In genomic region chr1:224894915-224895314, GRCh38 we compare ENCODE assay signal across 9 cellular contexts. TPM values are rescaled to one million over a fixed set of nuclear protein-coding genes. Genes with fewer than 3 reads are reported as not detected.
DNase-seq lines count a peak whose midpoint lies in the region; ATAC-seq, FAIRE-seq and TF ChIP-seq lines count a peak whose summit lies in the region.
"Had no signal": no experiment of that assay in that cellular context is flagged by ENCODE, and none has a peak within 500 bp of the region (broad histone marks: within the 10 kb centered on the region; RNA-seq: fewer than 3 reads in every experiment).

No MANE protein-coding gene starts in this region.

- in situ Hi-C loops in GM13977 (cut with MboI; ENCODE audit: low pct_unique_long_range_greater_than_20kb, low sequenced_read_pairs, unreplicated experiment), result no loop called here

- no TSS peak for BruUV-seq in A673 (replicated peaks; lab: Mats Ljungman, UMichigan)
- BruUV-seq in PC-3 (replicated peaks; lab: Mats Ljungman, UMichigan), result no TSS peak

- ATAC-seq in PC-3, result peak; percentile 72
- no peak for ATAC-seq in GM18907 (IDR thresholded peaks at IDR 0.05; ENCODE audit: unreplicated experiment)

- H3K9me3 ChIP-seq in A673 (ENCODE audit: low read depth, low read length, poor library complexity, severe bottlenecking), result no peaks in the 10 kb centered on the region
- H3K9me3 ChIP-seq in PC-3 (ENCODE audit: low read length), result no peaks in the 10 kb centered on the region
- no peaks in the 10 kb centered on the region for H3K9me3 ChIP-seq in ovary

- H3K36me3 ChIP-seq in A673 (ENCODE audit: insufficient read depth, low read length, poor library complexity, severe bottlenecking) (no peaks in the 10 kb centered on the region), PC-3 (ENCODE audit: low read depth, low read length) (no peaks in the 10 kb centered on the region), ovary (no peaks in the 10 kb centered on the region)

- H3K9ac ChIP-seq in PC-3 (ENCODE audit: low read length), result no peak overlapping the region

- no peaks in the 10 kb centered on the region for H3K4me1 ChIP-seq in A673 (ENCODE audit: insufficient read depth, low read length, poor library complexity, severe bottlenecking)
- no peaks in the 10 kb centered on the region for H3K4me1 ChIP-seq in PC-3 (ENCODE audit: insufficient read depth, low read length)
- no peaks in the 10 kb centered on the region for H3K4me1 ChIP-seq in ovary (ENCODE audit: insufficient read depth)

- no peaks in the 10 kb centered on the region for H3K79me2 ChIP-seq in PC-3 (ENCODE audit: low read length)

- TF ChIP-seq POLR2A in ovary (IDR thresholded peaks at IDR 0.05), result no peak

- H3K4me3 ChIP-seq in A673 (ENCODE audit: low read depth, low read length, poor library complexity, severe bottlenecking) (no peak overlapping the region), PC-3 (ENCODE audit: low read length) (no peak overlapping the region), fibroblast of villous mesenchyme (ENCODE audit: low read depth, low read length) (no peak overlapping the region), ovary (no peak overlapping the region)

- 6 to 8% (median 7%) methylated on average over 3 of the region's 3 CpGs for WGBS in ovary, 3 donors

- TF ChIP-seq EP300 in ovary (IDR thresholded peaks at IDR 0.05), result no peak

- H3K9me2 ChIP-seq in PC-3 (replicated peaks; ENCODE audit: low read length), result no peaks in the 10 kb centered on the region

- no peak overlapping the region for H3K4me2 ChIP-seq in PC-3 (ENCODE audit: low read length)

- DNase-seq in A673 (ENCODE audit: low spot score) (peak; percentile 44), GM13977 (ENCODE audit: low spot score) (no peak), PC-3 (peak; percentile 65), fibroblast of villous mesenchyme (ENCODE audit: low read depth) (peak; percentile 36), ovary (no peak), urothelium cell line (ENCODE audit: low spot score) (no peak), foreskin melanocyte (no peak)
- DNase-seq: NCI-H1930 had no signal

- peak overlapping the region; percentile 43; the same call in 1 of the 2 replicates for H2AFZ ChIP-seq in PC-3 (ENCODE audit: low read length)

- no peaks in the 10 kb centered on the region for H3K27me3 ChIP-seq in A673 (replicated peaks; ENCODE audit: insufficient read depth, low read depth, low read length, poor library complexity)
- peaks cover 18% of the 10 kb centered on the region for H3K27me3 ChIP-seq in PC-3 (ENCODE audit: low read length)
- H3K27me3 ChIP-seq in ovary, result no peaks in the 10 kb centered on the region

- intact Hi-C loops in A673 (cut with micrococcal nuclease; ENCODE audit: unreplicated experiment) (no loop called here), PC-3 (cut with micrococcal nuclease) (loop anchor here (1.0 kb wide), 1 partner anchor 42 kb away; no protein-coding TSS in a partner anchor), ovary (cut with DNase I) (no loop called here)

- no peaks in the 10 kb centered on the region for H4K20me1 ChIP-seq in PC-3 (ENCODE audit: low read length)

- POLR2A ChIA-PET in A673 (lab: Charles Lee; ENCODE audit: low non-redundant PET) (no interaction called here), PC-3 (lab: Charles Lee; ENCODE audit: unreplicated experiment) (no interaction called here)

- CTCF ChIA-PET in A673 (lab: Charles Lee) (interaction anchor here (0.6 to 1.4 kb wide), 6 partner anchors 11 to 379 kb away, joined by 3 to 7 read pairs (median 3); no protein-coding TSS in a partner anchor), PC-3 (lab: Charles Lee) (interaction anchor here (0.6 to 1.4 kb wide), 6 partner anchors 11 to 1845 kb away, joined by 3 to 12 read pairs (median 3); no protein-coding TSS in a partner anchor)

- peak; percentile 40 for TF ChIP-seq CTCF in A673 (conservative IDR thresholded peaks at IDR 0.05; ENCODE audit: low read depth, low read length)
- TF ChIP-seq CTCF in GM13977 (IDR thresholded peaks at IDR 0.05; ENCODE audit: extremely low read depth, insufficient read depth, missing control alignments), result peak; percentile 19
- peak; percentile 68 for TF ChIP-seq CTCF in PC-3 (conservative IDR thresholded peaks at IDR 0.05; ENCODE audit: low read depth, low read length)
- peak; percentile 50 for TF ChIP-seq CTCF in fibroblast of villous mesenchyme (IDR thresholded peaks at IDR 0.05; ENCODE audit: insufficient read depth, low read depth, low read length)
- TF ChIP-seq CTCF in ovary (IDR thresholded peaks at IDR 0.05), result no peak

- no peak for FAIRE-seq in urothelium cell line (lab: Jason Lieb, UNC)

- H3K27ac ChIP-seq in A673 (ENCODE audit: low read depth, low read length, poor library complexity, severe bottlenecking) (no peak overlapping the region), PC-3 (ENCODE audit: low read length) (no peak overlapping the region), ovary (no peak overlapping the region)

- no peaks in the 10 kb centered on the region for H3F3A ChIP-seq in PC-3 (ENCODE audit: low read length, unreplicated experiment)

RNA-seq across cellular contexts. Expression of gene DNAH14, which starts 34.6 kb away (rescaled TPM):
- total RNA-seq in A673 (2021) (9.9 and 10.7 TPM in 2 replicates), PC-3 (2014; rRNA removed) (36.6 and 42.8 TPM in 2 replicates), fibroblast of villous mesenchyme (13.5 and 14.7 TPM in 2 replicates), ovary (10 to 100 TPM; 14.8 to 61.4 (median 27.3) TPM)
- polyA plus RNA-seq in ovary, result 1 to 10 TPM; 3.7 to 4.0 TPM

Comparison
In these comparisons a context has a peak if more than half of its experiments do, and no peak if none do; other contexts are left out.
1. DNase-seq: peak in A673 (single experiment), PC-3 (single experiment) and fibroblast of villous mesenchyme (single experiment); none in GM13977 (single experiment), ovary (0 of 5), urothelium cell line (single experiment) and foreskin melanocyte (single experiment).
2. CTCF ChIP-seq: peak in A673 (single experiment), GM13977 (single experiment), PC-3 (single experiment) and fibroblast of villous mesenchyme (single experiment); none in ovary (0 of 3).